In the genomic region with DNA sequence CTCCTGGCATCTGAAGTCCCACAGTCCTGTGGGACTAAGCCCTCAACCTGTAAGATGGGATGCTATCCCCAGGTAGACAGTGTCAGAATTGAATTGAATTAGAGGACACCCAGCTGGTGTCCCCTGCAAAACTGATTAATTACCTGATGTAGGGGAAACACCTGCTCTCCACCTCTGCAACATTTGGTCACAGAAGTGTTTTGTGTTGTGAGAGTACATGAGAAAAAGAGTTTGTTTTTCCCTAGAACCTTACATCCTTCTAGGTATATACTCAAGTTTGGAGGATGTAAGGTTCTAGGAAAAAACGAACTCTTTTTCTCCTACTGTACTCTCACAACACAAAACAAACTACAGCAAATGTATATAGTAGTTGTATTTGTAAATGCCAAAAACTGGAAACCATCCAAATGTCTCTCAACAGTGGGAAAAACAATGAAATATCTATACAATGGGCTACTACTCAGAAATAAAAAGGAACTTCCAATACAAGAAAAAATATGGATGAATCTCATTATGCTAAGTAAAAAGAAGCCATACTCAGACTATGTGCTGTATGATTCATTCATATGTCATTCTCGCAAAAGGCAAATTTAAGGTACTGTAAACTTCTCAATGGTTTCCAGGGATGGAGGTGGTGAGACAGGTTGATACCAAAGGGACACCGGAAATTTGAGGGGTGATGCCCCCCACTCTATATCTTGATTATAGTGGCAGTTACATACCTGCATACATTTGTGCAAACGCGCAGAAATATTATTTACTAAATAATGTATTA, we compare ENCODE assay signal across 20 cellular contexts.
DNase-seq lines count a peak whose midpoint lies in the region; ATAC-seq, FAIRE-seq and TF ChIP-seq lines count a peak whose summit lies in the region.
"Had no signal": no experiment of that assay in that cellular context is flagged by ENCODE, and none has a peak within 500 bp of the region (broad histone marks: within the 10 kb centered on the region; RNA-seq: fewer than 3 reads in every experiment).

No MANE protein-coding gene starts in this region.

- H3K27me3 Mint-ChIP-seq in activated T-cell treated with anti-CD3 and anti-CD28 coated beads, Interleukin-2, amount 50 U/mL, for 4 hours (ENCODE audit: low read depth) = no peaks in the 10 kb centered on the region
- H3K27me3 Mint-ChIP-seq: activated naive CD8-positive, alpha-beta T cell; naive thymus-derived CD4-positive, alpha-beta T cell had no signal

- H3K9ac ChIP-seq in HCT116 (ENCODE audit: low read length) = no peak overlapping the region
- no peak overlapping the region for H3K9ac ChIP-seq in PC-3 (ENCODE audit: low read length)
- H3K9ac ChIP-seq in keratinocyte (ENCODE audit: control insufficient read depth, extremely low read depth, insufficient read depth, low read length) = no peak overlapping the region

- H3K9me1 ChIP-seq in keratinocyte (ENCODE audit: control insufficient read depth, extremely low read depth, insufficient read depth, low read length) = peaks cover 2% of the 10 kb centered on the region

- no TSS peak for BruUV-seq in HCT116 (replicated peaks; lab: Mats Ljungman, UMichigan)
- BruUV-seq in PC-3 (replicated peaks; lab: Mats Ljungman, UMichigan) = no TSS peak

- CTCF ChIA-PET in HCT116 (lab: Charles Lee) (no interaction called here), PC-3 (lab: Charles Lee) (no interaction called here)

- H3K27ac ChIP-seq in HCT116 (ENCODE audit: low read depth, low read length) = no peak overlapping the region
- no peak overlapping the region for H3K27ac ChIP-seq in PC-3 (ENCODE audit: low read length)
- no peak overlapping the region for H3K27ac ChIP-seq in keratinocyte (ENCODE audit: control insufficient read depth, insufficient read depth, low read length)

- H3F3A ChIP-seq in PC-3 (ENCODE audit: low read length, unreplicated experiment) = no peaks in the 10 kb centered on the region

- no peaks in the 10 kb centered on the region for H3K9me3 Mint-ChIP-seq in activated T-cell treated with anti-CD3 and anti-CD28 coated beads, Interleukin-2, amount 50 U/mL, for 4 hours
- H3K9me3 Mint-ChIP-seq: naive thymus-derived CD4-positive, alpha-beta T cell; T-helper 1 cell treated with Interleukin-12 subunit alpha and Interleukin-12 subunit beta and Interleukin-4 antibody, amounts not matched to agents 30 μg/mL and 1 μg/mL, for 36 hours had no signal

- peak; percentile 73 for ATAC-seq in activated T-cell treated with anti-CD3 and anti-CD28 coated beads, Interleukin-2, amount 50 U/mL, for 4 hours
- ATAC-seq in HCT116 (no peak), PC-3 (peak; percentile 94), left ventricle myocardium superior (no peak)
- ATAC-seq: naive thymus-derived CD4-positive, alpha-beta T cell had no signal

- H3K27me3 ChIP-seq in HCT116 (ENCODE audit: insufficient read depth, low read length) = no peaks in the 10 kb centered on the region
- H3K27me3 ChIP-seq in PC-3 (ENCODE audit: low read length) = no peaks in the 10 kb centered on the region
- no peaks in the 10 kb centered on the region for H3K27me3 ChIP-seq in keratinocyte (ENCODE audit: control insufficient read depth, extremely low read depth, insufficient read depth, low read length)

- H3K4me1 Mint-ChIP-seq in activated T-cell treated with anti-CD3 and anti-CD28 coated beads, Interleukin-2, amount 50 U/mL, for 4 hours (ENCODE audit: low read depth) = peaks cover 58% of the 10 kb centered on the region

- intact Hi-C loops in HCT116 (cut with micrococcal nuclease) (no loop called here), PC-3 (cut with micrococcal nuclease) (no loop called here), left ventricle myocardium superior (cut with micrococcal nuclease) (no loop called here)

- no peak overlapping the region for H2AFZ ChIP-seq in HCT116 (ENCODE audit: low read depth, low read length, poor library complexity, severe bottlenecking)
- no peak overlapping the region for H2AFZ ChIP-seq in PC-3 (ENCODE audit: low read length)
- no peak overlapping the region for H2AFZ ChIP-seq in keratinocyte (ENCODE audit: control insufficient read depth, low read length)

- H3K4me3 Mint-ChIP-seq in activated T-cell treated with anti-CD3 and anti-CD28 coated beads, Interleukin-2, amount 50 U/mL, for 4 hours = no peak overlapping the region
- H3K4me3 Mint-ChIP-seq: activated naive CD8-positive, alpha-beta T cell; T-helper 1 cell treated with Interleukin-12 subunit alpha and Interleukin-12 subunit beta and Interleukin-4 antibody, amounts not matched to agents 30 μg/mL and 1 μg/mL, for 36 hours had no signal

- H3K9me2 ChIP-seq in HCT116 (ENCODE audit: insufficient read depth) = no peaks in the 10 kb centered on the region
- H3K9me2 ChIP-seq in PC-3 (replicated peaks; ENCODE audit: low read length) = no peaks in the 10 kb centered on the region

- H3K4me1 ChIP-seq in HCT116 (ENCODE audit: control insufficient read depth in 1 of 2, insufficient read depth in 2 of 2, low read length in 2 of 2) (peaks cover 6 to 23% of the 10 kb centered on the region in 2 experiments; a peak in 3 of 4 replicates), PC-3 (ENCODE audit: insufficient read depth, low read length) (peaks cover 24% of the 10 kb centered on the region), keratinocyte (ENCODE audit: control insufficient read depth, extremely low read depth, insufficient read depth, low read length) (peaks cover 15% of the 10 kb centered on the region)

- TF ChIP-seq RAD21 in HCT116 (IDR thresholded peaks at IDR 0.05; ENCODE audit: low read depth) = no peak

- TF ChIP-seq POLR2A in HCT116 (IDR thresholded peaks at IDR 0.05; ENCODE audit: borderline replicate concordance, extremely low read depth, insufficient read depth, insufficient read length) = no peak

- H3K79me2 ChIP-seq in HCT116 (ENCODE audit: insufficient read depth, low read length) = peaks cover 98% of the 10 kb centered on the region
- H3K79me2 ChIP-seq in PC-3 (ENCODE audit: low read length) = peaks cover 90% of the 10 kb centered on the region
- peaks cover 87% of the 10 kb centered on the region for H3K79me2 ChIP-seq in keratinocyte (ENCODE audit: control insufficient read depth, insufficient read depth, low read length)

- H3K4me3 ChIP-seq in HCT116 (replicated peaks in 1 of 2; ENCODE audit: low read depth in 1 of 2, low read length in 2 of 2) = no peak overlapping the region
- H3K4me3 ChIP-seq in PC-3 (ENCODE audit: low read length) = no peak overlapping the region
- no peak overlapping the region for H3K4me3 ChIP-seq in keratinocyte (ENCODE audit: control insufficient read depth in 2 of 3, extremely low read depth in 1 of 3, insufficient read depth in 2 of 3, low read depth in 1 of 3, low read length in 3 of 3)

- no peaks in the 10 kb centered on the region for H3K36me3 Mint-ChIP-seq in activated T-cell treated with anti-CD3 and anti-CD28 coated beads, Interleukin-2, amount 50 U/mL, for 4 hours (ENCODE audit: insufficient read depth)

- dilution Hi-C loops in keratinocyte (cut with MboI; ENCODE audit: extremely low pct_ligation_motif_present, low sequenced_read_pairs) = no loop called here

- RAD21 ChIA-PET in HCT116 (lab: Charles Lee; ENCODE audit: low non-redundant PET in 1 of 2, low total read pairs in 2 of 2, uncharacterized antibody in 2 of 2, unreplicated experiment in 2 of 2) = no interaction called here

- DNase-seq in activated T-cell treated with anti-CD3 and anti-CD28 coated beads, Interleukin-2, amount 50 U/mL, for 4 hours = no peak
- DNase-seq in activated T-cell treated with anti-CD3 and anti-CD28 coated beads, Interleukin-2, amount 50 U/mL, for 48 hours = no peak
- no peak for DNase-seq in HCT116 (ENCODE audit: low read depth, low spot score)
- peak; percentile 80 for DNase-seq in PC-3
- no peak for DNase-seq in keratinocyte (ENCODE audit: low read depth, low spot score)
- DNase-seq in NCI-H128 (lab: John Stamatoyannopoulos, UW; ENCODE audit: unreplicated experiment) = no peak
- DNase-seq in GF-D8 (lab: John Stamatoyannopoulos, UW) = no peak
- DNase-seq in left ventricle myocardium superior = no peak
- DNase-seq: AML-193; effector memory CD4-positive, alpha-beta T cell; KG1; mesendoderm; MV-4-11; naive thymus-derived CD4-positive, alpha-beta T cell; NCI-H2081 treated with DMSO at 0.1 percent for 48 hours; NCI-H526 treated with DMSO at 0.1 percent for 48 hours; retina; stimulated activated CD4-positive, alpha-beta T cell treated with anti-CD3 and anti-CD28 coated beads, Interleukin-4, amount 100 ng/mL, for 24 hours had no signal

- peaks cover 83% of the 10 kb centered on the region for H4K20me1 ChIP-seq in HCT116 (ENCODE audit: insufficient read depth)
- H4K20me1 ChIP-seq in PC-3 (ENCODE audit: low read length) = peaks cover 69% of the 10 kb centered on the region
- peaks cover 10% of the 10 kb centered on the region for H4K20me1 ChIP-seq in keratinocyte (ENCODE audit: control insufficient read depth, extremely low read depth, insufficient read depth, low read length)

- POLR2A ChIA-PET in HCT116 (lab: Charles Lee) (no interaction called here), PC-3 (lab: Charles Lee; ENCODE audit: unreplicated experiment) (no interaction called here)

- H3K9me3 ChIP-seq in HCT116 (ENCODE audit: control insufficient read depth in 1 of 2, insufficient read depth in 1 of 2, low read depth in 1 of 2, low read length in 2 of 2) (no peaks in the 10 kb centered on the region), PC-3 (ENCODE audit: low read length) (no peaks in the 10 kb centered on the region), keratinocyte (ENCODE audit: control insufficient read depth, low read depth, low read length) (no peaks in the 10 kb centered on the region)

- no peak for TF ChIP-seq CTCF in HCT116 (IDR thresholded peaks at IDR 0.05 in 2 of 3, conservative IDR thresholded peaks at IDR 0.05 in 1 of 3; ENCODE audit: borderline replicate concordance in 1 of 3, insufficient read depth in 1 of 3, low read depth in 2 of 3, low read length in 2 of 3)
- TF ChIP-seq CTCF in PC-3 (conservative IDR thresholded peaks at IDR 0.05; ENCODE audit: low read depth, low read length) = no peak
- no peak for TF ChIP-seq CTCF in keratinocyte (optimal IDR thresholded peaks at IDR 0.05 in 1 of 3, IDR thresholded peaks at IDR 0.05 in 1 of 3, conservative IDR thresholded peaks at IDR 0.05 in 1 of 3; ENCODE audit: extremely low read depth in 1 of 3, insufficient read depth in 2 of 3, low read length in 3 of 3)

- H3K4me2 ChIP-seq in HCT116 (ENCODE audit: low read length) = no peak overlapping the region
- H3K4me2 ChIP-seq in PC-3 (ENCODE audit: low read length) = peak overlapping the region; percentile 21; the same call in 1 of the 2 replicates
- no peak overlapping the region for H3K4me2 ChIP-seq in keratinocyte (ENCODE audit: control insufficient read depth, extremely low read depth, insufficient read depth, low read depth, low read length)

- FAIRE-seq in keratinocyte (lab: Jason Lieb, UNC) = peak; percentile 43

- H3K36me3 ChIP-seq in HCT116 (ENCODE audit: control insufficient read depth in 1 of 2, insufficient read depth in 2 of 2, low read length in 2 of 2) (no peaks in the 10 kb centered on the region), PC-3 (ENCODE audit: low read depth, low read length) (no peaks in the 10 kb centered on the region), keratinocyte (ENCODE audit: control insufficient read depth in 2 of 2, extremely low read depth in 1 of 2, insufficient read depth in 2 of 2, low read length in 2 of 2) (no peaks in the 10 kb centered on the region)

TF ChIP-seq in HCT116, 20 proteins besides CTCF, POLR2A, EP300 and RAD21:
- TF ChIP-seq EZH2 (IDR thresholded peaks at IDR 0.05) (no peak), FOSL1 (IDR thresholded peaks at IDR 0.05; ENCODE audit: low read depth) (peak; percentile 36; the same call in 1 of the 2 replicates)

Comparison
In these comparisons a context has a peak if more than half of its experiments do, and no peak if none do; other contexts are left out.
1. ATAC-seq: peak in activated T-cell treated with anti-CD3 and anti-CD28 coated beads, Interleukin-2, amount 50 U/mL, for 4 hours (2 of 2) and PC-3 (single experiment); none in HCT116 (single experiment) and left ventricle myocardium superior (single experiment).